1 cellular context compared by ENCODE assay signal in genomic region chr16:86472366-86472765, GRCh38.
TF ChIP-seq lines count a peak whose summit lies in the region.

No MANE protein-coding gene starts in this region.

TF ChIP-seq in IMR-90, 13 proteins besides CTCF, POLR2A, EP300 and RAD21 (continued from another document):
- TF ChIP-seq CHD1 (IDR thresholded peaks at IDR 0.05; ENCODE audit: low read depth, low read length) (no peak), BHLHE40 (IDR thresholded peaks at IDR 0.05; ENCODE audit: low read depth, low read length) (no peak), USF2 (IDR thresholded peaks at IDR 0.05; ENCODE audit: low read depth, low read length) (no peak), CEBPB (IDR thresholded peaks at IDR 0.05; ENCODE audit: low read depth, low read length) (no peak), FOS (IDR thresholded peaks at IDR 0.05; ENCODE audit: low read depth, low read length) (no peak)
